In genomic region chr4:145734576-145735329, GRCh38 we compare ENCODE assay signal across 8 cellular contexts. TPM values are rescaled to one million over a fixed set of nuclear protein-coding genes. Genes with fewer than 3 reads are reported as not detected.
DNase-seq lines count a peak whose midpoint lies in the region; ATAC-seq, FAIRE-seq and TF ChIP-seq lines count a peak whose summit lies in the region.
"Had no signal": no experiment of that assay in that cellular context is flagged by ENCODE, and none has a peak within 500 bp of the region (broad histone marks: within the 10 kb centered on the region; RNA-seq: fewer than 3 reads in every experiment).

No MANE protein-coding gene starts in this region.

- H3K36me3 ChIP-seq in parathyroid adenoma (ENCODE audit: control insufficient read depth, insufficient read depth, low read length): no peaks in the 10 kb centered on the region

- no peak overlapping the region for H3K9ac ChIP-seq in parathyroid adenoma

- DNase-seq in GM19239 (ENCODE audit: insufficient read length, low spot score): no peak
- DNase-seq in NCI-H226: peak; percentile 97
- peak; percentile 94 for DNase-seq in epithelial cell of proximal tubule (ENCODE audit: low read depth)
- DNase-seq in NK-92 (lab: John Stamatoyannopoulos, UW; ENCODE audit: unreplicated experiment): no peak
- no peak for DNase-seq in SHP77 treated with DMSO at 0.1 percent for 48 hours (lab: John Stamatoyannopoulos, UW)

- H2AFZ ChIP-seq in parathyroid adenoma: peak overlapping the region; percentile 94

- no peak for ATAC-seq in HG03280 (IDR thresholded peaks at IDR 0.05; ENCODE audit: unreplicated experiment)

- H3K4me3 ChIP-seq in epithelial cell of proximal tubule (ENCODE audit: low read depth, low read length) (peak overlapping the region; percentile 27), parathyroid adenoma (ENCODE audit: low read depth, low read length) (no peak overlapping the region)

- H3K9me3 ChIP-seq in parathyroid adenoma (ENCODE audit: control insufficient read depth, low read length): no peaks in the 10 kb centered on the region

- no peaks in the 10 kb centered on the region for H3K27me3 ChIP-seq in parathyroid adenoma (ENCODE audit: control insufficient read depth, insufficient read depth, low read length)

- TF ChIP-seq CTCF in epithelial cell of proximal tubule (conservative IDR thresholded peaks at IDR 0.05; ENCODE audit: low read depth, low read length) (no peak), parathyroid adenoma (IDR thresholded peaks at IDR 0.05) (no peak)

- peak; percentile 4 for FAIRE-seq in GM19239 (lab: Jason Lieb, UNC)

- H3K79me2 ChIP-seq in parathyroid adenoma: no peaks in the 10 kb centered on the region

- H3K4me1 ChIP-seq in parathyroid adenoma: peaks cover 14% of the 10 kb centered on the region

- H3K27ac ChIP-seq in parathyroid adenoma: peak overlapping the region; percentile 91

- peak overlapping the region; percentile 44 for H3K4me2 ChIP-seq in parathyroid adenoma (ENCODE audit: low read length)

RNA-seq across cellular contexts. Expression of gene C4orf51, which starts 54.8 kb away (rescaled TPM):
- total RNA-seq in epithelial cell of proximal tubule: not detected in 2 replicates
- total RNA-seq: activated CD8-positive, alpha-beta memory T cell treated with anti-CD3 and anti-CD28 coated beads for 36 hours had no signal

Comparison
In these comparisons a context has a peak if more than half of its experiments do, and no peak if none do; other contexts are left out.
1. DNase-seq: peak in NCI-H226 (single experiment) and epithelial cell of proximal tubule (single experiment); none in GM19239 (single experiment), NK-92 (single experiment) and SHP77 treated with DMSO at 0.1 percent for 48 hours (single experiment).